In genomic region chr5:93221773-93222172, GRCh38 we compare ENCODE assay signal across 28 cellular contexts.
"Had no signal": no experiment of that assay in that cellular context is flagged by ENCODE, and none has a peak within 500 bp of the region (broad histone marks: within the 10 kb centered on the region; RNA-seq: fewer than 3 reads in every experiment).

No MANE protein-coding gene starts in this region.

- H3K27me3 ChIP-seq: colonic mucosa, dorsolateral prefrontal cortex, esophagus muscularis mucosa, esophagus squamous epithelium, foreskin keratinocyte, gastrocnemius medialis, gastroesophageal sphincter, heart left ventricle, heart right ventricle had no signal

- H3K27ac ChIP-seq: colonic mucosa, coronary artery, dorsolateral prefrontal cortex, epithelial cell of prostate, esophagus muscularis mucosa, esophagus squamous epithelium, foreskin keratinocyte, gastrocnemius medialis, gastroesophageal sphincter, heart left ventricle, heart right ventricle had no signal

- H3K4me3 ChIP-seq: colonic mucosa, coronary artery, dorsolateral prefrontal cortex, esophagus muscularis mucosa, esophagus squamous epithelium, gastrocnemius medialis, gastroesophageal sphincter, heart left ventricle, heart right ventricle had no signal

- ATAC-seq: effector memory CD8-positive, alpha-beta T cell; esophagus mucosa; foreskin keratinocyte; gastrocnemius medialis; gastroesophageal sphincter; heart left ventricle; heart right ventricle had no signal

- DNase-seq: colonic mucosa; cortex of kidney; dermis blood vessel endothelial cell; dorsolateral prefrontal cortex; effector CD4-positive, alpha-beta T cell; effector CD8-positive, alpha-beta T cell; effector memory CD4-positive, alpha-beta T cell; effector memory CD8-positive, alpha-beta T cell; endodermal cell; erythroblast; esophagus squamous epithelium; foreskin fibroblast; foreskin keratinocyte; foreskin melanocyte; gastrocnemius medialis; glutamatergic neuron; head of caudate nucleus; heart left ventricle; heart right ventricle had no signal

- H3K4me1 ChIP-seq: colonic mucosa, esophagus muscularis mucosa, esophagus squamous epithelium, foreskin keratinocyte, gastrocnemius medialis, gastroesophageal sphincter had no signal

- H3K36me3 ChIP-seq: colonic mucosa, esophagus muscularis mucosa, esophagus squamous epithelium, gastrocnemius medialis, gastroesophageal sphincter, heart left ventricle, heart right ventricle had no signal

- H3K9me3 ChIP-seq: colonic mucosa, esophagus muscularis mucosa, esophagus squamous epithelium, gastrocnemius medialis, gastroesophageal sphincter, heart left ventricle, heart right ventricle had no signal

- FAIRE-seq: colon, endometrium, endothelial cell of umbilical vein, frontal cortex had no signal
